8 cellular contexts compared by ENCODE assay signal in the genomic region with DNA sequence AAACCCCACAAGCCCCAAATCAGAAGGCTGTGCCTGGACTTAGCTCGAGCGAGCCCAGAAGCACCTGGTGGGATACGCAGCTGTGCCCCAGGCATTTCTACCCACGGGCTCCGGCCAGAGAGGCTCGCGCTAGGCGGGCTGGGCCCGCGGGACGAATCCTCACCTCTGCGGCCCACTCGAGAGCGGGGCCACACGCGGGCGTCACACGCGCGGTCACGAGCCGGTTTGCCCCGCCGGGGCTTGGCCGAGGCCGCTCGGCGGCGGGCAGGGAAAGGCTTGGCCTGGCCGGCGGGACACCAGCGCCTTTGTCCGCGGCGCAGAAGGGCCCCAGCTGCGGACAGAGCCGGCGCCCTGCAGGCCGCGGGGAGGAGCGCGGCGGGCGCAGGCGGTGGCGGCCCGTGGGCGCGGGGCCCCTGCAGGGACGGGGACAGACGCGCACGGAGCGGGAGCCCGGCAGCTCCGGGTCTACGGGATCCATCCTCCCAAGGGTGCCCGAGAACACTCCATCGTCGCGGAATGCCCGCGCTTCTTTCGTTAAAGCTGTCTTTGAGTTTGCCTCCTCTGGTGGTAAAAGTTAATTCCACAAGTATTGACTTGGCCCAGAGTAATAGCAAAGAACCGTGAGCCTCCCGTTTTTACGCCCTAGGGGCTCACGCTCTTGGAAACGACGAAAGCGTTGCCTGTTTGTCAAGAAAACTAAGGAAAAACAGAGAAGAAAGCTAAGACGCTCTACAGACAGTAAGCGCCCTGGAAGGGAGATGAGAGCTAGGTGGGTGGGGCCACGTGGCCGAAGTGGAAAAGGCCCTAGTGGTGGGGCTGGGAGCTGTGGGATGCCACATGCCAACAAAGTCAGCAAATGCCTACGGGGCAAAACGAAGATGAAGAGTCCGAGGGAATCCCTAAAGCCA. TPM values are rescaled to one million over a fixed set of nuclear protein-coding genes. Genes with fewer than 3 reads are reported as not detected.
DNase-seq lines count a peak whose midpoint lies in the region; ATAC-seq lines count a peak whose summit lies in the region.

No MANE protein-coding gene starts in this region.

- H3K27me3 ChIP-seq in HUES6 (ENCODE audit: control insufficient read depth, insufficient read depth, low read length), result no peaks in the 10 kb centered on the region

- no peak overlapping the region for H3K27ac ChIP-seq in HUES6 (ENCODE audit: low read depth, low read length)

- H3K4me1 ChIP-seq in HUES6 (ENCODE audit: control insufficient read depth, insufficient read depth, low read length), result peaks cover 5% of the 10 kb centered on the region; the same call in 1 of the 2 replicates

- H3K9me3 ChIP-seq in HUES6 (ENCODE audit: control insufficient read depth, insufficient read depth, low read depth, low read length), result no peaks in the 10 kb centered on the region

- ATAC-seq in HG03108 (IDR thresholded peaks at IDR 0.05; ENCODE audit: unreplicated experiment), result no peak

- no peaks in the 10 kb centered on the region for H3K36me3 ChIP-seq in HUES6 (ENCODE audit: control insufficient read depth, insufficient read depth, low read length)

- peak overlapping the region; percentile 65 for H3K9ac ChIP-seq in HUES6 (ENCODE audit: low read length)

- H3K4me3 ChIP-seq in HUES6 (ENCODE audit: low read depth, low read length), result peak overlapping the region; percentile 55

- DNase-seq in AG08395 (ENCODE audit: low spot score), result peak; percentile 71
- peak; percentile 70 for DNase-seq in activated CD8-positive, alpha-beta memory T cell treated with anti-CD3 and anti-CD28 coated beads, Interleukin-2, amount 50 U/mL, for 48 hours
- DNase-seq in fibroblast of gingiva (ENCODE audit: low read depth), result peak; percentile 59
- DNase-seq in myocyte (ENCODE audit: low read depth), result peak; percentile 56
- DNase-seq in stromal cell of bone marrow (ENCODE audit: low read depth), result peak; percentile 25
- DNase-seq in NK-92 treated with Interleukin-12 subunit alpha and Interleukin-12 subunit beta, amount 100 ng/mL, for 24 hours (lab: John Stamatoyannopoulos, UW), result no peak

RNA-seq across cellular contexts. Expression of a gene that starts 26.4 kb away (rescaled TPM):
- total RNA-seq in myocyte, result 3.9 and 9.6 TPM in 2 replicates
- polyA plus RNA-seq in myocyte (2012), result 12.4 TPM

RNA-seq across cellular contexts. Expression of a gene that starts 41.3 kb away (rescaled TPM):
- total RNA-seq in myocyte, result 15.9 and 20.4 TPM in 2 replicates
- polyA plus RNA-seq in myocyte (2012), result 22.1 TPM
